8 cellular contexts compared by ENCODE assay signal in genomic region chr6:158605266-158605878, GRCh38. TPM values are rescaled to one million over a fixed set of nuclear protein-coding genes. Genes with fewer than 3 reads are reported as not detected.
DNase-seq lines count a peak whose midpoint lies in the region; ATAC-seq and TF ChIP-seq lines count a peak whose summit lies in the region.

No MANE protein-coding gene starts in this region.

- peak overlapping the region; percentile 54 for H3K27ac Mint-ChIP-seq in activated naive CD8-positive, alpha-beta T cell treated with anti-CD3 and anti-CD28 coated beads, Interleukin-2, amount 10 ng/mL, durations not matched to agents 7 days and 5 days

- no peaks in the 10 kb centered on the region for H3K9me2 ChIP-seq in MM.1S (replicated peaks; ENCODE audit: insufficient read depth, low read length)

- no peaks in the 10 kb centered on the region for H3F3A ChIP-seq in MM.1S (ENCODE audit: insufficient read depth, low read length)

- no peaks in the 10 kb centered on the region for H4K20me1 ChIP-seq in MM.1S (ENCODE audit: insufficient read depth, low read length)

- no peaks in the 10 kb centered on the region for H3K27me3 ChIP-seq in MM.1S (replicated peaks; ENCODE audit: insufficient read depth, low read length)
- no peaks in the 10 kb centered on the region for H3K27me3 ChIP-seq in cardiac muscle cell
- no peaks in the 10 kb centered on the region for H3K27me3 ChIP-seq in prostate gland (replicated peaks; ENCODE audit: insufficient read depth)

- no peak overlapping the region for H3K4me2 ChIP-seq in MM.1S (ENCODE audit: low read depth, low read length)

- H3K9ac ChIP-seq in MM.1S (ENCODE audit: low read length) (no peak overlapping the region), SK-N-MC (ENCODE audit: insufficient read length) (no peak overlapping the region)

- H3K79me2 ChIP-seq in MM.1S (ENCODE audit: low read length), result no peaks in the 10 kb centered on the region

- peak; percentile 77 for DNase-seq in ELR (ENCODE audit: low read depth)
- DNase-seq in MM.1S, result peak; percentile 7
- peak; percentile 28 for DNase-seq in SK-N-MC (ENCODE audit: low read depth, low spot score)
- no peak for DNase-seq in activated naive CD8-positive, alpha-beta T cell treated with anti-CD3 and anti-CD28 coated beads, Interleukin-2, amount 10 ng/mL, durations not matched to agents 7 days and 5 days
- peak; percentile 76 to 81 for DNase-seq in cardiac muscle cell (ENCODE audit: low read depth in 1 of 2, low spot score in 1 of 2)
- peak; percentile 55 for DNase-seq in prostate gland (ENCODE audit: low spot score)

- no peaks in the 10 kb centered on the region for H3K27me3 Mint-ChIP-seq in activated naive CD8-positive, alpha-beta T cell treated with anti-CD3 and anti-CD28 coated beads, Interleukin-2, amount 10 ng/mL, durations not matched to agents 7 days and 5 days

- H3K4me3 ChIP-seq in MM.1S (ENCODE audit: low read length) (no peak overlapping the region), SK-N-MC (no peak overlapping the region), cardiac muscle cell (no peak overlapping the region), prostate gland (no peak overlapping the region)

- peaks cover 18% of the 10 kb centered on the region for H3K36me3 Mint-ChIP-seq in activated naive CD8-positive, alpha-beta T cell treated with anti-CD3 and anti-CD28 coated beads, Interleukin-2, amount 10 ng/mL, durations not matched to agents 7 days and 5 days

- no peak overlapping the region for H2AFZ ChIP-seq in MM.1S (ENCODE audit: low read length)

- no peak for TF ChIP-seq POLR2A in prostate gland (IDR thresholded peaks at IDR 0.05)

- POLR2A ChIA-PET in activated naive CD8-positive, alpha-beta T cell treated with anti-CD3 and anti-CD28 coated beads, Interleukin-2, amount 10 ng/mL, durations not matched to agents 7 days and 5 days (lab: Charles Lee), result no interaction called here

- intact Hi-C loops in prostate gland (cut with DNase I), result loop anchor here (5.0 to 10.0 kb wide), 2 partner anchors 91 to 383 kb away; no protein-coding TSS in a partner anchor

- peak; percentile 38 for TF ChIP-seq CTCF in MM.1S (IDR thresholded peaks at IDR 0.05; ENCODE audit: low read length)
- peak; percentile 76 for TF ChIP-seq CTCF in cardiac muscle cell (IDR thresholded peaks at IDR 0.05; ENCODE audit: low read depth, low read length)
- TF ChIP-seq CTCF in prostate gland (IDR thresholded peaks at IDR 0.05), result peak in 3 of 4 experiments; percentile 50 to 83 (median 70)

- peak; percentile 52 for ATAC-seq in activated naive CD8-positive, alpha-beta T cell treated with anti-CD3 and anti-CD28 coated beads, Interleukin-2, amount 10 ng/mL, durations not matched to agents 7 days and 5 days (ENCODE audit: low read depth)
- ATAC-seq in HG03196 (IDR thresholded peaks at IDR 0.05; ENCODE audit: unreplicated experiment), result no peak
- no peak for ATAC-seq in GM19455 (IDR thresholded peaks at IDR 0.05; ENCODE audit: unreplicated experiment)

- H3K4me3 Mint-ChIP-seq in activated naive CD8-positive, alpha-beta T cell treated with anti-CD3 and anti-CD28 coated beads, Interleukin-2, amount 10 ng/mL, durations not matched to agents 7 days and 5 days, result no peak overlapping the region

- H3K27ac ChIP-seq in MM.1S (ENCODE audit: low read length) (no peak overlapping the region), SK-N-MC (no peak overlapping the region), cardiac muscle cell (peak overlapping the region; percentile 28), prostate gland (no peak overlapping the region)

- H3K4me1 ChIP-seq in MM.1S (ENCODE audit: low read length), result no peaks in the 10 kb centered on the region
- H3K4me1 ChIP-seq in cardiac muscle cell (ENCODE audit: low read depth), result peaks cover 18% of the 10 kb centered on the region
- no peaks in the 10 kb centered on the region for H3K4me1 ChIP-seq in prostate gland (replicated peaks)

- H3K9me3 ChIP-seq in MM.1S (replicated peaks; ENCODE audit: insufficient read depth, low read length) (no peaks in the 10 kb centered on the region), SK-N-MC (ENCODE audit: low read depth, low read length) (no peaks in the 10 kb centered on the region), cardiac muscle cell (ENCODE audit: low read depth) (no peaks in the 10 kb centered on the region), prostate gland (no peaks in the 10 kb centered on the region)

- H3K9me3 Mint-ChIP-seq in activated naive CD8-positive, alpha-beta T cell treated with anti-CD3 and anti-CD28 coated beads, Interleukin-2, amount 10 ng/mL, durations not matched to agents 7 days and 5 days, result no peaks in the 10 kb centered on the region

- peaks cover 4% of the 10 kb centered on the region for H3K4me1 Mint-ChIP-seq in activated naive CD8-positive, alpha-beta T cell treated with anti-CD3 and anti-CD28 coated beads, Interleukin-2, amount 10 ng/mL, durations not matched to agents 7 days and 5 days

- 36% methylated on average over 13 of the region's 13 CpGs for WGBS in prostate gland

- no peaks in the 10 kb centered on the region for H3K36me3 ChIP-seq in MM.1S (replicated peaks; ENCODE audit: insufficient read depth, low read length)
- H3K36me3 ChIP-seq in SK-N-MC (ENCODE audit: insufficient read depth, low read length), result peaks cover 65% of the 10 kb centered on the region
- H3K36me3 ChIP-seq in cardiac muscle cell, result peaks cover 10% of the 10 kb centered on the region
- H3K36me3 ChIP-seq in prostate gland, result peaks cover 0 to 6% of the 10 kb centered on the region in 2 donors

RNA-seq across cellular contexts. Expression of gene DYNLT1, which starts 39.2 kb away (rescaled TPM):
- total RNA-seq in activated naive CD8-positive, alpha-beta T cell treated with anti-CD3 and anti-CD28 coated beads, Interleukin-2, amount 10 ng/mL, durations not matched to agents 7 days and 5 days, result 100 to 1,000 TPM in 1 of 2 experiments, 10 to 100 TPM in 1; 99.9 to 102 TPM
- total RNA-seq in cardiac muscle cell, result 86.5 and 102 TPM in 2 replicates
- polyA plus RNA-seq in cardiac muscle cell, result 423 and 459 TPM in 2 replicates
- 100 to 1,000 TPM in 1 of 2 donors, 10 to 100 TPM in 1; 95.9 to 138 TPM for total RNA-seq in prostate gland

RNA-seq across cellular contexts. Expression of gene SYTL3, which starts 44.5 kb away (rescaled TPM):
- 10 to 100 TPM; 65.3 to 71.7 TPM for total RNA-seq in activated naive CD8-positive, alpha-beta T cell treated with anti-CD3 and anti-CD28 coated beads, Interleukin-2, amount 10 ng/mL, durations not matched to agents 7 days and 5 days
- 6.7 and 9.9 TPM in 2 replicates for total RNA-seq in cardiac muscle cell
- 11.4 and 15.9 TPM in 2 replicates for polyA plus RNA-seq in cardiac muscle cell
- 10 to 100 TPM in 1 of 2 donors, 1 to 10 TPM in 1; 9.9 to 12.1 TPM for total RNA-seq in prostate gland

RNA-seq across cellular contexts. Expression of gene TMEM181, which starts 45.5 kb away (rescaled TPM):
- 10 to 100 TPM; 16.8 to 17.7 TPM for total RNA-seq in activated naive CD8-positive, alpha-beta T cell treated with anti-CD3 and anti-CD28 coated beads, Interleukin-2, amount 10 ng/mL, durations not matched to agents 7 days and 5 days
- total RNA-seq in cardiac muscle cell (18.5 and 21.0 TPM in 2 replicates), prostate gland (10 to 100 TPM; 26.0 to 67.9 TPM)
- polyA plus RNA-seq in cardiac muscle cell, result 17.9 and 25.0 TPM in 2 replicates
